In genomic region chr11:64597671-64598101, GRCh38 we compare ENCODE assay signal across 28 cellular contexts. TPM values are rescaled to one million over a fixed set of nuclear protein-coding genes. Genes with fewer than 3 reads are reported as not detected.
"Had no signal": no experiment of that assay in that cellular context is flagged by ENCODE, and none has a peak within 500 bp of the region (broad histone marks: within the 10 kb centered on the region; RNA-seq: fewer than 3 reads in every experiment).

No MANE protein-coding gene starts in this region.

- H3K27me3 Mint-ChIP-seq: stimulated activated naive CD8-positive, alpha-beta T cell treated with anti-CD3 and anti-CD28 coated beads, Interleukin-15, Interleukin-2, amounts not matched to agents 100 ng/mL and 50 ng/mL, for 24 hours had no signal

- H3K27ac ChIP-seq: adrenal gland, colonic mucosa, dorsolateral prefrontal cortex, thyroid gland had no signal

- DNase-seq: activated CD8-positive, alpha-beta memory T cell treated with anti-CD3 and anti-CD28 coated beads, Interleukin-2, amount 50 U/mL, for 4 hours; activated naive CD4-positive, alpha-beta T cell treated with anti-CD3 and anti-CD28 coated beads, Interleukin-2, amount 10 ng/mL, durations not matched to agents 7 days and 5 days; activated T-cell treated with anti-CD3 and anti-CD28 coated beads, Interleukin-2, amount 50 U/mL, for 24 hours; adrenal gland; colonic mucosa; effector memory CD8-positive, alpha-beta T cell; foreskin melanocyte; hypothalamus; islet precursor cell; midbrain; nephron progenitor cell; retina; stimulated activated CD4-positive, alpha-beta T cell treated with anti-CD3 and anti-CD28 coated beads, Interleukin-1b, Interleukin-23, amount 100 ng/mL, for 48 hours; substantia nigra; T1000; thyroid gland had no signal

- H3K4me3 Mint-ChIP-seq: activated naive CD4-positive, alpha-beta T cell treated with anti-CD3 and anti-CD28 coated beads, Interleukin-2, amount 10 ng/mL, durations not matched to agents 7 days and 5 days; activated T-cell treated with anti-CD3 and anti-CD28 coated beads, Interleukin-2, amount 50 U/mL, for 24 hours; central memory CD8-positive, alpha-beta T cell; effector memory CD8-positive, alpha-beta T cell; nephron progenitor cell; stimulated activated naive CD8-positive, alpha-beta T cell treated with anti-CD3 and anti-CD28 coated beads, Interleukin-15, Interleukin-2, amounts not matched to agents 100 ng/mL and 50 ng/mL, for 24 hours; T-helper 1 cell treated with Interleukin-12 subunit alpha and Interleukin-12 subunit beta and Interleukin-4 antibody, amounts not matched to agents 30 μg/mL and 1 μg/mL, for 36 hours; WTC11 had no signal

- H3K9me3 Mint-ChIP-seq: activated naive CD4-positive, alpha-beta T cell treated with anti-CD3 and anti-CD28 coated beads, Interleukin-2, amount 10 ng/mL, durations not matched to agents 7 days and 5 days; activated T-cell treated with anti-CD3 and anti-CD28 coated beads, Interleukin-2, amount 50 U/mL, for 24 hours; activated T-helper 2 cell treated with anti-CD3 and anti-CD28 coated beads, Interferon-gamma antibody, Interleukin-2, Interleukin-4, amounts not matched to agents 10 μg/mL and 5 μg/mL and 100 μg/mL, durations not matched to agents 14 hours and 24 hours and 36 hours; central memory CD8-positive, alpha-beta T cell; effector memory CD8-positive, alpha-beta T cell; nephron progenitor cell; stimulated activated naive CD8-positive, alpha-beta T cell treated with anti-CD3 and anti-CD28 coated beads, Interleukin-15, Interleukin-2, amounts not matched to agents 100 ng/mL and 50 ng/mL, for 24 hours; WTC11 had no signal

- H3K27ac Mint-ChIP-seq: activated naive CD4-positive, alpha-beta T cell treated with anti-CD3 and anti-CD28 coated beads, Interleukin-2, amount 10 ng/mL, durations not matched to agents 7 days and 5 days; activated T-cell treated with anti-CD3 and anti-CD28 coated beads, Interleukin-2, amount 50 U/mL, for 24 hours; activated T-helper 2 cell treated with anti-CD3 and anti-CD28 coated beads, Interferon-gamma antibody, Interleukin-2, Interleukin-4, amounts not matched to agents 10 μg/mL and 5 μg/mL and 100 μg/mL, durations not matched to agents 14 hours and 24 hours and 36 hours; effector memory CD8-positive, alpha-beta T cell; nephron progenitor cell; stimulated activated naive CD8-positive, alpha-beta T cell treated with anti-CD3 and anti-CD28 coated beads, Interleukin-15, Interleukin-2, amounts not matched to agents 100 ng/mL and 50 ng/mL, for 24 hours; T-helper 1 cell treated with Interleukin-12 subunit alpha and Interleukin-12 subunit beta and Interleukin-4 antibody, amounts not matched to agents 30 μg/mL and 1 μg/mL, for 36 hours; WTC11 had no signal

- H3K9me3 ChIP-seq: adrenal gland, colonic mucosa, thyroid gland had no signal

- H3K27me3 ChIP-seq: adrenal gland, colonic mucosa, dorsolateral prefrontal cortex, thyroid gland had no signal

- H3K36me3 ChIP-seq: adrenal gland, colonic mucosa, thyroid gland had no signal

- H3K4me3 ChIP-seq: adrenal gland, colonic mucosa, dorsolateral prefrontal cortex, thyroid gland had no signal

- H3K4me1 ChIP-seq: adrenal gland, colonic mucosa, thyroid gland had no signal

- ATAC-seq: effector memory CD8-positive, alpha-beta T cell; esophagus mucosa; WTC11 had no signal

- H3K4me1 Mint-ChIP-seq: activated naive CD4-positive, alpha-beta T cell treated with anti-CD3 and anti-CD28 coated beads, Interleukin-2, amount 10 ng/mL, durations not matched to agents 7 days and 5 days; central memory CD8-positive, alpha-beta T cell; WTC11 had no signal

- H3K36me3 Mint-ChIP-seq: activated naive CD4-positive, alpha-beta T cell treated with anti-CD3 and anti-CD28 coated beads, Interleukin-2, amount 10 ng/mL, durations not matched to agents 7 days and 5 days; WTC11 had no signal

RNA-seq across cellular contexts. Expression of gene SLC22A12, which starts 6.7 kb away (rescaled TPM):
- total RNA-seq: activated T-helper 2 cell treated with anti-CD3 and anti-CD28 coated beads, Interferon-gamma antibody, Interleukin-2, Interleukin-4, amounts not matched to agents 10 μg/mL and 5 μg/mL and 100 μg/mL, durations not matched to agents 14 hours and 24 hours and 36 hours; adrenal gland; astrocyte; colonic mucosa; dorsolateral prefrontal cortex; endothelial cell of umbilical vein; esophagus mucosa; skeletal muscle tissue; thyroid gland; urinary bladder; WTC11 had no signal
- polyA plus RNA-seq: adrenal gland, endothelial cell of umbilical vein, urinary bladder had no signal

RNA-seq across cellular contexts. Expression of gene SLC22A11, which starts 41.9 kb away (rescaled TPM):
- total RNA-seq: activated T-helper 2 cell treated with anti-CD3 and anti-CD28 coated beads, Interferon-gamma antibody, Interleukin-2, Interleukin-4, amounts not matched to agents 10 μg/mL and 5 μg/mL and 100 μg/mL, durations not matched to agents 14 hours and 24 hours and 36 hours; astrocyte; colonic mucosa; endothelial cell of umbilical vein; esophagus mucosa; omental fat pad; skeletal muscle tissue; thyroid gland; urinary bladder; WTC11 had no signal
- polyA plus RNA-seq: endothelial cell of umbilical vein had no signal
